In the genomic region with DNA sequence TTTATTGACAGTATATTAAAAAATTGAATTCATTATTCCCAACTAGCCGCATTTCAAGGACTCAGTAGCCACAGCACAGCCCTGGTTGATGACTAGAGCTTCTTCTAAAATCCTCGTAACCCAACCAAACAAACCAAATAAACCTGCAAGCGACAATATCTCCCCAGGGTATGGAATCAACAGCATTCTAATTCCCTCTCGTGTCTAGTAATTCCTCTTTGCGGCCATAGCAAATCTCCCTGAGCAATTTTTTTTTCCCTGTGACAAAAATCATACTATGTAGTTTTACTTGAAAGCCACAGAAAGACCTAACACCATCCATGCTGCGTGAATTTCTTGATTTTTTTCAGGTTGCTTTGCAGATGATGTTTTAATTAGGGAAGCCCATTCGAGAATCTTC, we compare ENCODE assay signal across 1 cellular context.
TF ChIP-seq lines count a peak whose summit lies in the region.

No MANE protein-coding gene starts in this region.

TF ChIP-seq in GM23338, 12 proteins besides CTCF, POLR2A, EP300 and RAD21:
- TF ChIP-seq, protein P1, sequence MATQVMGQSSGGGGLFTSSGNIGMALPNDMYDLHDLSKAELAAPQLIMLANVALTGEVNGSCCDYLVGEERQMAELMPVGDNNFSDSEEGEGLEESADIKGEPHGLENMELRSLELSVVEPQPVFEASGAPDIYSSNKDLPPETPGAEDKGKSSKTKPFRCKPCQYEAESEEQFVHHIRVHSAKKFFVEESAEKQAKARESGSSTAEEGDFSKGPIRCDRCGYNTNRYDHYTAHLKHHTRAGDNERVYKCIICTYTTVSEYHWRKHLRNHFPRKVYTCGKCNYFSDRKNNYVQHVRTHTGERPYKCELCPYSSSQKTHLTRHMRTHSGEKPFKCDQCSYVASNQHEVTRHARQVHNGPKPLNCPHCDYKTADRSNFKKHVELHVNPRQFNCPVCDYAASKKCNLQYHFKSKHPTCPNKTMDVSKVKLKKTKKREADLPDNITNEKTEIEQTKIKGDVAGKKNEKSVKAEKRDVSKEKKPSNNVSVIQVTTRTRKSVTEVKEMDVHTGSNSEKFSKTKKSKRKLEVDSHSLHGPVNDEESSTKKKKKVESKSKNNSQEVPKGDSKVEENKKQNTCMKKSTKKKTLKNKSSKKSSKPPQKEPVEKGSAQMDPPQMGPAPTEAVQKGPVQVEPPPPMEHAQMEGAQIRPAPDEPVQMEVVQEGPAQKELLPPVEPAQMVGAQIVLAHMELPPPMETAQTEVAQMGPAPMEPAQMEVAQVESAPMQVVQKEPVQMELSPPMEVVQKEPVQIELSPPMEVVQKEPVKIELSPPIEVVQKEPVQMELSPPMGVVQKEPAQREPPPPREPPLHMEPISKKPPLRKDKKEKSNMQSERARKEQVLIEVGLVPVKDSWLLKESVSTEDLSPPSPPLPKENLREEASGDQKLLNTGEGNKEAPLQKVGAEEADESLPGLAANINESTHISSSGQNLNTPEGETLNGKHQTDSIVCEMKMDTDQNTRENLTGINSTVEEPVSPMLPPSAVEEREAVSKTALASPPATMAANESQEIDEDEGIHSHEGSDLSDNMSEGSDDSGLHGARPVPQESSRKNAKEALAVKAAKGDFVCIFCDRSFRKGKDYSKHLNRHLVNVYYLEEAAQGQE (IDR thresholded peaks at IDR 0.05; ENCODE audit: unreplicated experiment), result no peak
- TF ChIP-seq, protein P2, sequence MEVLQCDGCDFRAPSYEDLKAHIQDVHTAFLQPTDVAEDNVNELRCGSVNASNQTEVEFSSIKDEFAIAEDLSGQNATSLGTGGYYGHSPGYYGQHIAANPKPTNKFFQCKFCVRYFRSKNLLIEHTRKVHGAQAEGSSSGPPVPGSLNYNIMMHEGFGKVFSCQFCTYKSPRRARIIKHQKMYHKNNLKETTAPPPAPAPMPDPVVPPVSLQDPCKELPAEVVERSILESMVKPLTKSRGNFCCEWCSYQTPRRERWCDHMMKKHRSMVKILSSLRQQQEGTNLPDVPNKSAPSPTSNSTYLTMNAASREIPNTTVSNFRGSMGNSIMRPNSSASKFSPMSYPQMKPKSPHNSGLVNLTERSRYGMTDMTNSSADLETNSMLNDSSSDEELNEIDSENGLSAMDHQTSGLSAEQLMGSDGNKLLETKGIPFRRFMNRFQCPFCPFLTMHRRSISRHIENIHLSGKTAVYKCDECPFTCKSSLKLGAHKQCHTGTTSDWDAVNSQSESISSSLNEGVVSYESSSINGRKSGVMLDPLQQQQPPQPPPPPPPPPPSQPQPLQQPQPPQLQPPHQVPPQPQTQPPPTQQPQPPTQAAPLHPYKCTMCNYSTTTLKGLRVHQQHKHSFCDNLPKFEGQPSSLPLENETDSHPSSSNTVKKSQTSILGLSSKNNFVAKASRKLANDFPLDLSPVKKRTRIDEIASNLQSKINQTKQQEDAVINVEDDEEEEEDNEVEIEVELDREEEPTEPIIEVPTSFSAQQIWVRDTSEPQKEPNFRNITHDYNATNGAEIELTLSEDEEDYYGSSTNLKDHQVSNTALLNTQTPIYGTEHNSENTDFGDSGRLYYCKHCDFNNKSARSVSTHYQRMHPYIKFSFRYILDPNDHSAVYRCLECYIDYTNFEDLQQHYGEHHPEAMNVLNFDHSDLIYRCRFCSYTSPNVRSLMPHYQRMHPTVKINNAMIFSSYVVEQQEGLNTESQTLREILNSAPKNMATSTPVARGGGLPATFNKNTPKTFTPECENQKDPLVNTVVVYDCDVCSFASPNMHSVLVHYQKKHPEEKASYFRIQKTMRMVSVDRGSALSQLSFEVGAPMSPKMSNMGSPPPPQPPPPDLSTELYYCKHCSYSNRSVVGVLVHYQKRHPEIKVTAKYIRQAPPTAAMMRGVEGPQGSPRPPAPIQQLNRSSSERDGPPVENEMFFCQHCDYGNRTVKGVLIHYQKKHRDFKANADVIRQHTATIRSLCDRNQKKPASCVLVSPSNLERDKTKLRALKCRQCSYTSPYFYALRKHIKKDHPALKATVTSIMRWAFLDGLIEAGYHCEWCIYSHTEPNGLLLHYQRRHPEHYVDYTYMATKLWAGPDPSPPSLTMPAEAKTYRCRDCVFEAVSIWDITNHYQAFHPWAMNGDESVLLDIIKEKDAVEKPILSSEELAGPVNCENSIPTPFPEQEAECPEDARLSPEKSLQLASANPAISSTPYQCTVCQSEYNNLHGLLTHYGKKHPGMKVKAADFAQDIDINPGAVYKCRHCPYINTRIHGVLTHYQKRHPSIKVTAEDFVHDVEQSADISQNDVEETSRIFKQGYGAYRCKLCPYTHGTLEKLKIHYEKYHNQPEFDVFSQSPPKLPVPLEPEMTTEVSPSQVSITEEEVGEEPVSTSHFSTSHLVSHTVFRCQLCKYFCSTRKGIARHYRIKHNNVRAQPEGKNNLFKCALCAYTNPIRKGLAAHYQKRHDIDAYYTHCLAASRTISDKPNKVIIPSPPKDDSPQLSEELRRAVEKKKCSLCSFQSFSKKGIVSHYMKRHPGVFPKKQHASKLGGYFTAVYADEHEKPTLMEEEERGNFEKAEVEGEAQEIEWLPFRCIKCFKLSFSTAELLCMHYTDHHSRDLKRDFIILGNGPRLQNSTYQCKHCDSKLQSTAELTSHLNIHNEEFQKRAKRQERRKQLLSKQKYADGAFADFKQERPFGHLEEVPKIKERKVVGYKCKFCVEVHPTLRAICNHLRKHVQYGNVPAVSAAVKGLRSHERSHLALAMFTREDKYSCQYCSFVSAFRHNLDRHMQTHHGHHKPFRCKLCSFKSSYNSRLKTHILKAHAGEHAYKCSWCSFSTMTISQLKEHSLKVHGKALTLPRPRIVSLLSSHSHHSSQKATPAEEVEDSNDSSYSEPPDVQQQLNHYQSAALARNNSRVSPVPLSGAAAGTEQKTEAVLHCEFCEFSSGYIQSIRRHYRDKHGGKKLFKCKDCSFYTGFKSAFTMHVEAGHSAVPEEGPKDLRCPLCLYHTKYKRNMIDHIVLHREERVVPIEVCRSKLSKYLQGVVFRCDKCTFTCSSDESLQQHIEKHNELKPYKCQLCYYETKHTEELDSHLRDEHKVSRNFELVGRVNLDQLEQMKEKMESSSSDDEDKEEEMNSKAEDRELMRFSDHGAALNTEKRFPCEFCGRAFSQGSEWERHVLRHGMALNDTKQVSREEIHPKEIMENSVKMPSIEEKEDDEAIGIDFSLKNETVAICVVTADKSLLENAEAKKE (CRISPR knock-in tag; IDR thresholded peaks at IDR 0.05), result no peak
- TF ChIP-seq, protein P3, sequence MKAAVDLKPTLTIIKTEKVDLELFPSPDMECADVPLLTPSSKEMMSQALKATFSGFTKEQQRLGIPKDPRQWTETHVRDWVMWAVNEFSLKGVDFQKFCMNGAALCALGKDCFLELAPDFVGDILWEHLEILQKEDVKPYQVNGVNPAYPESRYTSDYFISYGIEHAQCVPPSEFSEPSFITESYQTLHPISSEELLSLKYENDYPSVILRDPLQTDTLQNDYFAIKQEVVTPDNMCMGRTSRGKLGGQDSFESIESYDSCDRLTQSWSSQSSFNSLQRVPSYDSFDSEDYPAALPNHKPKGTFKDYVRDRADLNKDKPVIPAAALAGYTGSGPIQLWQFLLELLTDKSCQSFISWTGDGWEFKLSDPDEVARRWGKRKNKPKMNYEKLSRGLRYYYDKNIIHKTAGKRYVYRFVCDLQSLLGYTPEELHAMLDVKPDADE (IDR thresholded peaks at IDR 0.05), result no peak
TF ChIP-seq in GM23338: peak in this region for 0.
